Comparison of ENCODE assay signal across 8 cellular contexts in the genomic region with DNA sequence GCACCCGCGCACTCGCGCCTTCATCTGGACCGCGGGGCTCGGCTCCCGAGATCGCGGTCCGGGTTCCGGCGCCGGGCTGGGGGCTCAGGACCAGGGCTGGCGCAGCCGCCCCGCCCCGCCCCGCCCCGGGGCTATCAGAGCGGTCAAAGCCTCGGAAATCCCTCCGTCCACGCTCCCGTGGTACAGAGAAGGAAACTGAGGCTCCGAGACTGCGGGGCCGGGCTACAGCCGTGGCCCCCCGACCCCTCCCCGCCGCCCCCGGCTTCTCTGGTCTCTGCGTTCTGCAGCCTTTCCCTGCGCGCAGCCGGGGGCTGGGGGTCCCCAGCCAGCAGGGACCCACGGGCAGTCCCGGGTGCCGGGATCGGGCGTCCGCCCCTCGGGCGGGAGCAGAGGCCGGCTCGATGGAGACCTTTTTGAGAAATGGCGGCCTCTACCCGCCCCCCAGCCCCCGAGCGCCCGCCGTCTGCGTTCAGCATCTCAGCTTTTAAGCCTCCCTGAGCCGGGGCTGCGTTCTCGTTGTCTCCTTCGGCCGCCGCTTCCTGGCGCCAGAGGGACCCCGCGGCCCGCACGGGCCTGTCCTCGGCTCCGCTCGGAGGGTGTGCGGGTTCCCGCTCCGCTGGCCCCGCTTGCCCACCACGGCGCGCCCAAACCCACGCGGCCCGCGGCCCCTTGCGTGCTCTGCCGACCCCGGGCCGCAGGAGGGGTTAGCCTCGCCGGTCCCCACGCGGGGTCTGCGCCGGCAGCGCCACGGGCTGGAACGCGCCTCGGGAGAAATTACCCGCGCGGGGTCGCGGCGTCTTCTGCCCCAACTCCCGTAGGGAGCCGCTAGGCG. TPM values are rescaled to one million over a fixed set of nuclear protein-coding genes. Genes with fewer than 3 reads are reported as not detected.
DNase-seq lines count a peak whose midpoint lies in the region; ATAC-seq and TF ChIP-seq lines count a peak whose summit lies in the region.

No MANE protein-coding gene starts in this region.

- no peak overlapping the region for H3K4me3 Mint-ChIP-seq in endodermal cell
- peak overlapping the region in 1 of 10 donors; percentile 76 for H3K4me3 Mint-ChIP-seq in naive thymus-derived CD4-positive, alpha-beta T cell

- CTCF ChIA-PET in naive thymus-derived CD4-positive, alpha-beta T cell (lab: Charles Lee), result interaction anchor here (0.6 kb wide), 1 partner anchor 492 kb away, joined by 3 read pairs; no protein-coding TSS in a partner anchor

- TF ChIP-seq CTCF in endodermal cell (conservative IDR thresholded peaks at IDR 0.05), result peak; percentile 77

- H3K36me3 ChIP-seq in endodermal cell (ENCODE audit: control insufficient read depth, insufficient read depth, low read length), result no peaks in the 10 kb centered on the region
- no peaks in the 10 kb centered on the region for H3K36me3 ChIP-seq in naive thymus-derived CD4-positive, alpha-beta T cell (ENCODE audit: control insufficient read depth in 2 of 3, insufficient read depth in 3 of 3, low read length in 3 of 3)

- peak overlapping the region; percentile 58 for H3K4me3 ChIP-seq in endodermal cell (ENCODE audit: low read length)
- no peak overlapping the region for H3K4me3 ChIP-seq in naive thymus-derived CD4-positive, alpha-beta T cell (ENCODE audit: low read length)

- H3K36me3 Mint-ChIP-seq in endodermal cell (ENCODE audit: low read depth), result no peaks in the 10 kb centered on the region
- H3K36me3 Mint-ChIP-seq in naive thymus-derived CD4-positive, alpha-beta T cell, result peaks cover 0 to 5% (median 0%) of the 10 kb centered on the region in 5 donors

- 3 to 5% methylated on average over 36 to 103 of the region's 103 CpGs for WGBS in endodermal cell (ENCODE audit: insufficient coverage in 1 of 2, insufficient read length in 1 of 2), 2 experiments

- no peaks in the 10 kb centered on the region for H3K9me3 ChIP-seq in endodermal cell (ENCODE audit: control insufficient read depth, low read length)
- H3K9me3 ChIP-seq in naive thymus-derived CD4-positive, alpha-beta T cell (ENCODE audit: control insufficient read depth in 2 of 3, low read length in 3 of 3), result no peaks in the 10 kb centered on the region

- peaks cover 8% of the 10 kb centered on the region for H3K4me1 Mint-ChIP-seq in endodermal cell
- peaks cover 8 to 24% (median 21%) of the 10 kb centered on the region in 7 donors for H3K4me1 Mint-ChIP-seq in naive thymus-derived CD4-positive, alpha-beta T cell

- intact Hi-C loops in naive thymus-derived CD4-positive, alpha-beta T cell (cut with micrococcal nuclease), result loop anchor here (1.0 to 10.0 kb wide), 4 partner anchors 97 to 421 kb away; no protein-coding TSS in a partner anchor

- H3K27ac Mint-ChIP-seq in endodermal cell, result no peak overlapping the region
- no peak overlapping the region for H3K27ac Mint-ChIP-seq in naive thymus-derived CD4-positive, alpha-beta T cell

- H3K27me3 Mint-ChIP-seq in endodermal cell (ENCODE audit: insufficient read depth), result peaks cover 80% of the 10 kb centered on the region
- peaks cover 46 to 58% (median 53%) of the 10 kb centered on the region in 5 donors for H3K27me3 Mint-ChIP-seq in naive thymus-derived CD4-positive, alpha-beta T cell

- peak; percentile 76 for ATAC-seq in SK-N-SH treated with all-trans-retinoic acid at 6 μM for 48 hours
- peak; percentile 31 for ATAC-seq in naive thymus-derived CD4-positive, alpha-beta T cell
- no peak for ATAC-seq in GM18909 (IDR thresholded peaks at IDR 0.05; ENCODE audit: poor library complexity, unreplicated experiment)
- no peak for ATAC-seq in HG03432 (IDR thresholded peaks at IDR 0.05; ENCODE audit: unreplicated experiment)

- H3K9me3 Mint-ChIP-seq in endodermal cell, result no peaks in the 10 kb centered on the region
- no peaks in the 10 kb centered on the region for H3K9me3 Mint-ChIP-seq in naive thymus-derived CD4-positive, alpha-beta T cell

- no peak overlapping the region for H3K27ac ChIP-seq in endodermal cell (ENCODE audit: low read depth, low read length)
- no peak overlapping the region for H3K27ac ChIP-seq in naive thymus-derived CD4-positive, alpha-beta T cell (ENCODE audit: low read depth, low read length)

- POLR2A ChIA-PET in naive thymus-derived CD4-positive, alpha-beta T cell (lab: Charles Lee), result no interaction called here

- DNase-seq in NCI-H748 (lab: John Stamatoyannopoulos, UW; ENCODE audit: unreplicated experiment) (peak; percentile 64), NCI-H748 treated with DMSO at 0.1 percent for 48 hours (lab: John Stamatoyannopoulos, UW) (no peak), endodermal cell (peak; percentile 93), SW 1271 (lab: John Stamatoyannopoulos, UW) (no peak)
- DNase-seq in naive thymus-derived CD4-positive, alpha-beta T cell, result peak in 6 of 9 donors; percentile 29 to 58 (median 42)

- H3K9ac ChIP-seq in endodermal cell (ENCODE audit: extremely low read depth, low read length, poor library complexity, severe bottlenecking), result no peak overlapping the region

- H3K4me1 ChIP-seq in endodermal cell (ENCODE audit: control insufficient read depth, insufficient read depth, low read length), result peaks cover 8% of the 10 kb centered on the region
- peaks cover 8 to 15% of the 10 kb centered on the region in 2 donors for H3K4me1 ChIP-seq in naive thymus-derived CD4-positive, alpha-beta T cell (ENCODE audit: control insufficient read depth in 2 of 2, insufficient read depth in 2 of 2, low read length in 2 of 2)

- peaks cover 99% of the 10 kb centered on the region for H3K27me3 ChIP-seq in endodermal cell (ENCODE audit: control insufficient read depth, insufficient read depth, low read length, poor library complexity, severe bottlenecking)
- peaks cover 0 to 20% of the 10 kb centered on the region in 2 donors for H3K27me3 ChIP-seq in naive thymus-derived CD4-positive, alpha-beta T cell (ENCODE audit: control insufficient read depth in 2 of 2, insufficient read depth in 2 of 2, low read length in 2 of 2)

TF ChIP-seq in SK-N-SH treated with all-trans-retinoic acid at 6 μM for 48 hours, 23 proteins besides CTCF, POLR2A, EP300 and RAD21:
- TF ChIP-seq SNAI2 (CRISPR knock-in tag; IDR thresholded peaks at IDR 0.05) (no peak), PPARA (CRISPR knock-in tag; IDR thresholded peaks at IDR 0.05; ENCODE audit: borderline replicate concordance) (no peak), ZC3H10 (CRISPR knock-in tag; IDR thresholded peaks at IDR 0.05) (no peak), ZNF8 (CRISPR knock-in tag; IDR thresholded peaks at IDR 0.05) (no peak), ARNTL (CRISPR knock-in tag; IDR thresholded peaks at IDR 0.05; ENCODE audit: borderline replicate concordance, low read depth) (no peak), GLIS3 (CRISPR knock-in tag; IDR thresholded peaks at IDR 0.05) (no peak), ISL1 (CRISPR knock-in tag; IDR thresholded peaks at IDR 0.05) (no peak)

RNA-seq across cellular contexts. Expression of gene NPTX1, which starts 1.5 kb away (rescaled TPM):
- total RNA-seq in endodermal cell, result 1 to 10 TPM in 1 of 2 donors, under 1 TPM in 1; 0.24 to 2.3 TPM
- 2.3 TPM for polyA plus RNA-seq in endodermal cell (2013, experiment 1 of 2)
- 1.2 TPM for polyA plus RNA-seq in endodermal cell (2013, experiment 2 of 2)
- 10 to 100 TPM in 1 of 5 experiments, under 1 TPM in 3, not detected in 1; 0.11 to 98.0 (median 0.35) TPM for total RNA-seq in naive thymus-derived CD4-positive, alpha-beta T cell
- polyA plus RNA-seq in naive thymus-derived CD4-positive, alpha-beta T cell, result not detected

Comparison
In these comparisons a context has a peak if more than half of its experiments do, and no peak if none do; other contexts are left out.
1. DNase-seq: peak in NCI-H748 (single experiment), endodermal cell (single experiment) and naive thymus-derived CD4-positive, alpha-beta T cell (6 of 9); none in NCI-H748 treated with DMSO at 0.1 percent for 48 hours (single experiment) and SW 1271 (0 of 2).
2. ATAC-seq: peak in SK-N-SH treated with all-trans-retinoic acid at 6 μM for 48 hours (single experiment) and naive thymus-derived CD4-positive, alpha-beta T cell (single experiment); none in GM18909 (single experiment) and HG03432 (single experiment).